16 cellular contexts compared by ENCODE assay signal in the genomic region with DNA sequence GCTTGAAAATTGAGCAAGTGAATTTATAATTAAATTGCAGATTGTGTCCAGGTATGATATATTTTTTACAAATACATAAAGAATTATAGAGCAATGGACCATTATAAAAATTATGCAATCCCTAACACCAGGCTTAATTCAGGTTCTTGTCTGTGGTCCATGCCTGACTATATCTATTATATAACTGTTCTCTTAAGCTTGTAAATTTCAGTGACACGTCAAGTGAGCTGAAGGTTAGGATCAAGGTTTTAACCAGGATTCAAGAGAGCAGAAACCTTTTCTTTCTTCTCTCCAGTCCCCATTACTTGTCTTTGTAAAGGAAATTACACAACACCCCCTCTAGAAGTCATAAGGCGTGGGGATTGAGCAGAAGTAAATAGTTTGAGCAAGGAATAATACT.
A peak's percentile ranks its signal among the peaks of the same experiment; 100 is the strongest.
DNase-seq lines count a peak whose midpoint lies in the region; ATAC-seq and TF ChIP-seq lines count a peak whose summit lies in the region.
"Had no signal": no experiment of that assay in that cellular context is flagged by ENCODE, and none has a peak within 500 bp of the region (broad histone marks: within the 10 kb centered on the region; RNA-seq: fewer than 3 reads in every experiment).

No MANE protein-coding gene starts in this region.

- intact Hi-C loops in left ventricle myocardium superior (cut with micrococcal nuclease), result loop anchor here (10.0 kb wide), 1 partner anchor 55 kb away; no protein-coding TSS in a partner anchor
- intact Hi-C loops in stomach (cut with DNase I; ENCODE audit: low total_unique reads), result no loop called here
- intact Hi-C loops in colonic mucosa (cut with DNase I), result no loop called here

- H3K9me2 ChIP-seq in MM.1S (replicated peaks; ENCODE audit: insufficient read depth, low read length) (no peaks in the 10 kb centered on the region), OCI-LY1 (ENCODE audit: low read depth, low read length) (no peaks in the 10 kb centered on the region)

- H3K4me2 ChIP-seq in MM.1S (ENCODE audit: low read depth, low read length) (peak overlapping the region; percentile 78; the same call in 1 of the 2 replicates), OCI-LY1 (ENCODE audit: low read length) (no peak overlapping the region)

- H3F3A ChIP-seq in MM.1S (ENCODE audit: insufficient read depth, low read length) (peaks cover 24% of the 10 kb centered on the region), OCI-LY1 (ENCODE audit: insufficient read depth, low read length) (no peaks in the 10 kb centered on the region)

- H3K4me1 ChIP-seq in MM.1S (ENCODE audit: low read length) (peaks cover 25% of the 10 kb centered on the region; the same call in 1 of the 2 replicates), OCI-LY1 (ENCODE audit: insufficient read depth, low read length, severe bottlenecking) (peaks cover 75% of the 10 kb centered on the region), stomach (peaks cover 0 to 47% (median 20%) of the 10 kb centered on the region in 4 donors), colonic mucosa (no peaks in the 10 kb centered on the region)
- H3K4me1 ChIP-seq: Peyer's patch, testis had no signal

- 65 to 84% (median 72%) methylated on average over 2 of the region's 2 CpGs for WGBS in stomach, 5 donors

- H3K27ac ChIP-seq in MM.1S (ENCODE audit: low read length) (no peak overlapping the region), OCI-LY1 (ENCODE audit: low read depth, low read length, poor library complexity, severe bottlenecking) (peak overlapping the region; percentile 82), stomach (peak overlapping the region in 4 of 5 donors; percentile 41 to 73 (median 67)), colonic mucosa (no peak overlapping the region)
- H3K27ac ChIP-seq: SK-N-MC had no signal

- TF ChIP-seq CTCF in MM.1S (IDR thresholded peaks at IDR 0.05; ENCODE audit: low read length) (no peak), OCI-LY1 (IDR thresholded peaks at IDR 0.05; ENCODE audit: low read length) (no peak), stomach (IDR thresholded peaks at IDR 0.05) (no peak), colonic mucosa (IDR thresholded peaks at IDR 0.05) (no peak)

- no peak for TF ChIP-seq POLR2A in stomach (IDR thresholded peaks at IDR 0.05)

- H4K20me1 ChIP-seq in MM.1S (ENCODE audit: insufficient read depth, low read length), result no peaks in the 10 kb centered on the region
- H4K20me1 ChIP-seq in OCI-LY1 (ENCODE audit: insufficient read depth, low read length), result no peaks in the 10 kb centered on the region

- TF ChIP-seq EP300 in stomach (IDR thresholded peaks at IDR 0.05), result no peak

- DNase-seq in MM.1S (no peak), left ventricle myocardium superior (no peak), stomach (no peak), colonic mucosa (no peak), hippocampal formation (lab: John Stamatoyannopoulos, UW) (no peak), retina (no peak)
- DNase-seq: activated CD8-positive, alpha-beta T cell treated with anti-CD3 and anti-CD28 coated beads, Interleukin-2, amount 10 ng/mL, durations not matched to agents 7 days and 5 days; activated T-cell treated with anti-CD3 and anti-CD28 coated beads, Interleukin-2, amount 50 U/mL, for 48 hours; kidney glomerular epithelial cell; midbrain; NCI-H2107; nephron progenitor cell; Peyer's patch; testis had no signal

- peaks cover 8% of the 10 kb centered on the region; the same call in 1 of the 2 replicates for H3K79me2 ChIP-seq in MM.1S (ENCODE audit: low read length)
- H3K79me2 ChIP-seq in OCI-LY1 (ENCODE audit: insufficient read depth, low read length), result no peaks in the 10 kb centered on the region

- H3K9me3 ChIP-seq in MM.1S (replicated peaks; ENCODE audit: insufficient read depth, low read length) (no peaks in the 10 kb centered on the region), OCI-LY1 (ENCODE audit: low read length) (no peaks in the 10 kb centered on the region), stomach (no peaks in the 10 kb centered on the region), colonic mucosa (no peaks in the 10 kb centered on the region)
- H3K9me3 ChIP-seq: Peyer's patch, testis had no signal

- H3K9ac ChIP-seq in MM.1S (ENCODE audit: low read length), result no peak overlapping the region
- no peak overlapping the region for H3K9ac ChIP-seq in OCI-LY1 (ENCODE audit: low read length)
- H3K9ac ChIP-seq in colonic mucosa (ENCODE audit: low read depth in 2 of 2, low read length in 2 of 2), result no peak overlapping the region

- no peaks in the 10 kb centered on the region for H3K36me3 ChIP-seq in MM.1S (replicated peaks; ENCODE audit: insufficient read depth, low read length)
- peaks cover 20% of the 10 kb centered on the region for H3K36me3 ChIP-seq in OCI-LY1 (ENCODE audit: insufficient read depth, low read length)
- H3K36me3 ChIP-seq in stomach, result peaks cover 0 to 10% (median 5%) of the 10 kb centered on the region in 4 donors
- H3K36me3 ChIP-seq in colonic mucosa, result no peaks in the 10 kb centered on the region
- H3K36me3 ChIP-seq: Peyer's patch had no signal

- H3K4me3 ChIP-seq in MM.1S (ENCODE audit: low read length), result no peak overlapping the region
- no peak overlapping the region for H3K4me3 ChIP-seq in OCI-LY1 (ENCODE audit: low read depth, low read length, poor library complexity, severe bottlenecking)
- H3K4me3 ChIP-seq in stomach, result no peak overlapping the region
- no peak overlapping the region for H3K4me3 ChIP-seq in colonic mucosa
- H3K4me3 ChIP-seq: Peyer's patch, SK-N-MC, testis had no signal

- peak; percentile 30 for ATAC-seq in left ventricle myocardium superior
- ATAC-seq: activated CD8-positive, alpha-beta T cell treated with anti-CD3 and anti-CD28 coated beads, Interleukin-2, amount 10 ng/mL, durations not matched to agents 7 days and 5 days had no signal

- H3K27me3 ChIP-seq in MM.1S (replicated peaks; ENCODE audit: insufficient read depth, low read length) (no peaks in the 10 kb centered on the region), OCI-LY1 (ENCODE audit: insufficient read depth, low read length) (no peaks in the 10 kb centered on the region), stomach (no peaks in the 10 kb centered on the region), colonic mucosa (no peaks in the 10 kb centered on the region)
- H3K27me3 ChIP-seq: Peyer's patch, testis had no signal

- no peak overlapping the region for H2AFZ ChIP-seq in MM.1S (ENCODE audit: low read length)
- H2AFZ ChIP-seq in OCI-LY1 (ENCODE audit: low read length), result no peak overlapping the region

Comparison
In these comparisons a context has a peak if more than half of its experiments do, and no peak if none do; other contexts are left out.
1. H3K27ac ChIP-seq: peak in OCI-LY1 (single experiment) and stomach (4 of 5); none in MM.1S (single experiment) and colonic mucosa (single experiment).